In the genomic region with DNA sequence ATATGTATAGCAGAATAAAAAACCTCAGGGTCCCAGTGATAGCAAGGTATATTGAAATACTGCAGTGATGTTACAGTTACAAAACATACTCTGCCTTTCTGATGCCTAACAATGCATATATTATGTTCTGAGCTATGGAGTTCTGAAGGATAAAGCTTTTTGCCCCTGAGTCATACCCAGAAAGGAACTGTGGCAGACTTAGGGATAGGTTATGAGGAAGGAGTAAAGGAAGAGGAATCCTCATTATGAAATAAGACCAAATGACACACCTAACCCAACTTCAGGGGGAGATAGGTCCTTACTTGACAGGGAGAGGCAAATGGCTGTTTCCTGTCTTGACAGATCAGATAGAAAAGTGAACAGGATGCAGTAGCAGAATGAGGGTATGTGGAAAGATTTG, we compare ENCODE assay signal across 23 cellular contexts.
"Had no signal": no experiment of that assay in that cellular context is flagged by ENCODE, and none has a peak within 500 bp of the region (broad histone marks: within the 10 kb centered on the region; RNA-seq: fewer than 3 reads in every experiment).

No MANE protein-coding gene starts in this region.

- H3K9ac ChIP-seq: KMS-11 had no signal

- H3K27me3 ChIP-seq: ascending aorta, body of pancreas, cardiac muscle cell, SJSA1 had no signal

- H3K4me2 ChIP-seq: KMS-11 had no signal

- H3K36me3 ChIP-seq: ascending aorta, cardiac muscle cell, SJSA1 had no signal

- H3K4me1 ChIP-seq: ascending aorta, body of pancreas, SJSA1 had no signal

- ATAC-seq: activated CD4-positive, CD25-positive, alpha-beta regulatory T cell treated with anti-CD3 and anti-CD28 coated beads, Interleukin-2, amount 50 U/mL, for 24 hours; activated CD8-positive, alpha-beta memory T cell treated with anti-CD3 and anti-CD28 coated beads, Interleukin-2, amount 10 ng/mL, durations not matched to agents 7 days and 5 days; body of pancreas; Panc1 had no signal

- H3K9me3 ChIP-seq: ascending aorta, body of pancreas had no signal

- H3K27ac ChIP-seq: ascending aorta, body of pancreas, cardiac muscle cell, KMS-11, SJSA1 had no signal

- H3K4me3 ChIP-seq: ascending aorta, body of pancreas, cardiac muscle cell, SJSA1 had no signal

- DNase-seq: activated CD4-positive, alpha-beta T cell treated with anti-CD3 and anti-CD28 coated beads, Interleukin-2, amount 10 ng/mL, durations not matched to agents 24 days and 14 days; activated CD4-positive, alpha-beta T cell treated with anti-CD3 and anti-CD28 coated beads, Interleukin-2, amount 50 U/mL, for 48 hours; activated CD8-positive, alpha-beta memory T cell treated with anti-CD3 and anti-CD28 coated beads, Interleukin-2, amount 10 ng/mL, durations not matched to agents 7 days and 5 days; activated effector memory CD4-positive, alpha-beta T cell treated with Interleukin-2 at 50 U/mL for 16 hours; activated naive CD4-positive, alpha-beta T cell; activated T-cell treated with anti-CD3 and anti-CD28 coated beads, Interleukin-2, amount 50 U/mL, for 24 hours; amniotic stem cell; body of pancreas; NCI-H1092; NCI-H1417; NCI-H1930; NCI-H2171; NCI-H2227 treated with DMSO at 0.1 percent for 48 hours; NCI-H526; NCI-H82; RPMI8226; SHP77 had no signal
